1 cellular context compared by ENCODE assay signal in the genomic region with DNA sequence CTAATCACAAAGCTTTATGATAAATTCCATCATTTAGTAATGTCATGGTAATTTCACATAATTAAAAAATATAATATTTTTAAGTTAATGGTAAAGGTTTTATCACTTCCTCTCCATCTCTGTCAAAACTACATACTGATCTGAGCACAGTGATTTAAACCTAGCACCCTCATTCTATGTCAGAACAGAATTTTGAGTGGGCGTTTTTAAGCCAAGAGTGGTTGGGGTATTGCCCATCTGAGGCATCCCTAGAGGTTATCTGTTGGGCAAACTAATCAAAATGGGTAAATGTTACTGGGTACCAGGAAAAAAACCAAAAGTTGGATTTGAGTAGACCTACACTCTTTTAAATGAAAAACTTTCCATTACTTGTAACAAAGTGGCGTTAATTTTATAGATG.
A peak's percentile ranks its signal among the peaks of the same experiment; 100 is the strongest.
TF ChIP-seq lines count a peak whose summit lies in the region.

No MANE protein-coding gene starts in this region.

TF ChIP-seq in GM12878, 131 proteins besides CTCF, POLR2A, EP300 and RAD21 (continued from another document):
- TF ChIP-seq, protein P1, sequence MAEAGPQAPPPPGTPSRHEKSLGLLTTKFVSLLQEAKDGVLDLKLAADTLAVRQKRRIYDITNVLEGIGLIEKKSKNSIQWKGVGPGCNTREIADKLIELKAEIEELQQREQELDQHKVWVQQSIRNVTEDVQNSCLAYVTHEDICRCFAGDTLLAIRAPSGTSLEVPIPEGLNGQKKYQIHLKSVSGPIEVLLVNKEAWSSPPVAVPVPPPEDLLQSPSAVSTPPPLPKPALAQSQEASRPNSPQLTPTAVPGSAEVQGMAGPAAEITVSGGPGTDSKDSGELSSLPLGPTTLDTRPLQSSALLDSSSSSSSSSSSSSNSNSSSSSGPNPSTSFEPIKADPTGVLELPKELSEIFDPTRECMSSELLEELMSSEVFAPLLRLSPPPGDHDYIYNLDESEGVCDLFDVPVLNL (IDR thresholded peaks at IDR 0.05; ENCODE audit: low read depth, low read length) = no peak
- TF ChIP-seq, protein P2, sequence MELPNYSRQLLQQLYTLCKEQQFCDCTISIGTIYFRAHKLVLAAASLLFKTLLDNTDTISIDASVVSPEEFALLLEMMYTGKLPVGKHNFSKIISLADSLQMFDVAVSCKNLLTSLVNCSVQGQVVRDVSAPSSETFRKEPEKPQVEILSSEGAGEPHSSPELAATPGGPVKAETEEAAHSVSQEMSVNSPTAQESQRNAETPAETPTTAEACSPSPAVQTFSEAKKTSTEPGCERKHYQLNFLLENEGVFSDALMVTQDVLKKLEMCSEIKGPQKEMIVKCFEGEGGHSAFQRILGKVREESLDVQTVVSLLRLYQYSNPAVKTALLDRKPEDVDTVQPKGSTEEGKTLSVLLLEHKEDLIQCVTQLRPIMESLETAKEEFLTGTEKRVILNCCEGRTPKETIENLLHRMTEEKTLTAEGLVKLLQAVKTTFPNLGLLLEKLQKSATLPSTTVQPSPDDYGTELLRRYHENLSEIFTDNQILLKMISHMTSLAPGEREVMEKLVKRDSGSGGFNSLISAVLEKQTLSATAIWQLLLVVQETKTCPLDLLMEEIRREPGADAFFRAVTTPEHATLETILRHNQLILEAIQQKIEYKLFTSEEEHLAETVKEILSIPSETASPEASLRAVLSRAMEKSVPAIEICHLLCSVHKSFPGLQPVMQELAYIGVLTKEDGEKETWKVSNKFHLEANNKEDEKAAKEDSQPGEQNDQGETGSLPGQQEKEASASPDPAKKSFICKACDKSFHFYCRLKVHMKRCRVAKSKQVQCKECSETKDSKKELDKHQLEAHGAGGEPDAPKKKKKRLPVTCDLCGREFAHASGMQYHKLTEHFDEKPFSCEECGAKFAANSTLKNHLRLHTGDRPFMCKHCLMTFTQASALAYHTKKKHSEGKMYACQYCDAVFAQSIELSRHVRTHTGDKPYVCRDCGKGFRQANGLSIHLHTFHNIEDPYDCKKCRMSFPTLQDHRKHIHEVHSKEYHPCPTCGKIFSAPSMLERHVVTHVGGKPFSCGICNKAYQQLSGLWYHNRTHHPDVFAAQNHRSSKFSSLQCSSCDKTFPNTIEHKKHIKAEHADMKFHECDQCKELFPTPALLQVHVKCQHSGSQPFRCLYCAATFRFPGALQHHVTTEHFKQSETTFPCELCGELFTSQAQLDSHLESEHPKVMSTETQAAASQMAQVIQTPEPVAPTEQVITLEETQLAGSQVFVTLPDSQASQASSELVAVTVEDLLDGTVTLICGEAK (IDR thresholded peaks at IDR 0.05; ENCODE audit: borderline replicate concordance) = no peak
- TF ChIP-seq, protein P3, sequence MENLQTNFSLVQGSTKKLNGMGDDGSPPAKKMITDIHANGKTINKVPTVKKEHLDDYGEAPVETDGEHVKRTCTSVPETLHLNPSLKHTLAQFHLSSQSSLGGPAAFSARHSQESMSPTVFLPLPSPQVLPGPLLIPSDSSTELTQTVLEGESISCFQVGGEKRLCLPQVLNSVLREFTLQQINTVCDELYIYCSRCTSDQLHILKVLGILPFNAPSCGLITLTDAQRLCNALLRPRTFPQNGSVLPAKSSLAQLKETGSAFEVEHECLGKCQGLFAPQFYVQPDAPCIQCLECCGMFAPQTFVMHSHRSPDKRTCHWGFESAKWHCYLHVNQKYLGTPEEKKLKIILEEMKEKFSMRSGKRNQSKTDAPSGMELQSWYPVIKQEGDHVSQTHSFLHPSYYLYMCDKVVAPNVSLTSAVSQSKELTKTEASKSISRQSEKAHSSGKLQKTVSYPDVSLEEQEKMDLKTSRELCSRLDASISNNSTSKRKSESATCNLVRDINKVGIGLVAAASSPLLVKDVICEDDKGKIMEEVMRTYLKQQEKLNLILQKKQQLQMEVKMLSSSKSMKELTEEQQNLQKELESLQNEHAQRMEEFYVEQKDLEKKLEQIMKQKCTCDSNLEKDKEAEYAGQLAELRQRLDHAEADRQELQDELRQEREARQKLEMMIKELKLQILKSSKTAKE (IDR thresholded peaks at IDR 0.05; ENCODE audit: low read depth, poor library complexity, severe bottlenecking) = peak; percentile 44
- TF ChIP-seq, protein P4, sequence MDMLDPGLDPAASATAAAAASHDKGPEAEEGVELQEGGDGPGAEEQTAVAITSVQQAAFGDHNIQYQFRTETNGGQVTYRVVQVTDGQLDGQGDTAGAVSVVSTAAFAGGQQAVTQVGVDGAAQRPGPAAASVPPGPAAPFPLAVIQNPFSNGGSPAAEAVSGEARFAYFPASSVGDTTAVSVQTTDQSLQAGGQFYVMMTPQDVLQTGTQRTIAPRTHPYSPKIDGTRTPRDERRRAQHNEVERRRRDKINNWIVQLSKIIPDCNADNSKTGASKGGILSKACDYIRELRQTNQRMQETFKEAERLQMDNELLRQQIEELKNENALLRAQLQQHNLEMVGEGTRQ (IDR thresholded peaks at IDR 0.05; ENCODE audit: borderline replicate concordance, low read depth, low read length) = no peak
- peak in 1 of 2 experiments; percentile 83; a peak in 1 of 3 replicates for TF ChIP-seq EGR1 (IDR thresholded peaks at IDR 0.05; ENCODE audit: borderline replicate concordance in 1 of 2, low read depth in 2 of 2, low read length in 2 of 2)
- TF ChIP-seq MEF2B (IDR thresholded peaks at IDR 0.05; ENCODE audit: partially characterized antibody, poor library complexity, severe bottlenecking) = peak; percentile 48
- TF ChIP-seq GATAD2B (conservative IDR thresholded peaks at IDR 0.05; ENCODE audit: low read depth) = no peak
- TF ChIP-seq, protein P5, sequence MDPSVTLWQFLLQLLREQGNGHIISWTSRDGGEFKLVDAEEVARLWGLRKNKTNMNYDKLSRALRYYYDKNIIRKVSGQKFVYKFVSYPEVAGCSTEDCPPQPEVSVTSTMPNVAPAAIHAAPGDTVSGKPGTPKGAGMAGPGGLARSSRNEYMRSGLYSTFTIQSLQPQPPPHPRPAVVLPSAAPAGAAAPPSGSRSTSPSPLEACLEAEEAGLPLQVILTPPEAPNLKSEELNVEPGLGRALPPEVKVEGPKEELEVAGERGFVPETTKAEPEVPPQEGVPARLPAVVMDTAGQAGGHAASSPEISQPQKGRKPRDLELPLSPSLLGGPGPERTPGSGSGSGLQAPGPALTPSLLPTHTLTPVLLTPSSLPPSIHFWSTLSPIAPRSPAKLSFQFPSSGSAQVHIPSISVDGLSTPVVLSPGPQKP (IDR thresholded peaks at IDR 0.05; ENCODE audit: low read depth, low read length) = no peak
- TF ChIP-seq ZNF384 (IDR thresholded peaks at IDR 0.05; ENCODE audit: borderline replicate concordance, low read depth, low read length) = no peak
- TF ChIP-seq FOS (IDR thresholded peaks at IDR 0.05; ENCODE audit: borderline replicate concordance, extremely low read depth, insufficient read length) = no peak
- peak; percentile 53; the same call in 1 of the 2 replicates for TF ChIP-seq SPI1 (IDR thresholded peaks at IDR 0.05; ENCODE audit: borderline replicate concordance, insufficient read depth, low read depth, low read length)
- TF ChIP-seq, protein P6, sequence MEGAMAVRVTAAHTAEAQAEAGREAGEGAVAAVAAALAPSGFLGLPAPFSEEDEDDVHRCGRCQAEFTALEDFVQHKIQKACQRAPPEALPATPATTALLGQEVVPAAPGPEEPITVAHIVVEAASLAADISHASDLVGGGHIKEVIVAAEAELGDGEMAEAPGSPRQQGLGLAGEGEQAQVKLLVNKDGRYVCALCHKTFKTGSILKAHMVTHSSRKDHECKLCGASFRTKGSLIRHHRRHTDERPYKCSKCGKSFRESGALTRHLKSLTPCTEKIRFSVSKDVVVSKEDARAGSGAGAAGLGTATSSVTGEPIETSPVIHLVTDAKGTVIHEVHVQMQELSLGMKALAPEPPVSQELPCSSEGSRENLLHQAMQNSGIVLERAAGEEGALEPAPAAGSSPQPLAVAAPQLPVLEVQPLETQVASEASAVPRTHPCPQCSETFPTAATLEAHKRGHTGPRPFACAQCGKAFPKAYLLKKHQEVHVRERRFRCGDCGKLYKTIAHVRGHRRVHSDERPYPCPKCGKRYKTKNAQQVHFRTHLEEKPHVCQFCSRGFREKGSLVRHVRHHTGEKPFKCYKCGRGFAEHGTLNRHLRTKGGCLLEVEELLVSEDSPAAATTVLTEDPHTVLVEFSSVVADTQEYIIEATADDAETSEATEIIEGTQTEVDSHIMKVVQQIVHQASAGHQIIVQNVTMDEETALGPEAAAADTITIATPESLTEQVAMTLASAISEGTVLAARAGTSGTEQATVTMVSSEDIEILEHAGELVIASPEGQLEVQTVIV (IDR thresholded peaks at IDR 0.05; ENCODE audit: borderline replicate concordance, partially characterized antibody) = no peak
- TF ChIP-seq PAX8 (IDR thresholded peaks at IDR 0.05) = no peak
- TF ChIP-seq ATF7 (IDR thresholded peaks at IDR 0.05; ENCODE audit: low read depth) = 0 out of 2 replicates have a peak, but pooled peaks have one; percentile 16
- no peak for TF ChIP-seq NFXL1 (IDR thresholded peaks at IDR 0.05; ENCODE audit: borderline replicate concordance)
- TF ChIP-seq EED (IDR thresholded peaks at IDR 0.05; ENCODE audit: low read depth) = peak; percentile 53; the same call in 1 of the 2 replicates
- 0 out of 2 replicates have a peak, but pooled peaks have one; percentile 26 for TF ChIP-seq TCF7 (IDR thresholded peaks at IDR 0.05; ENCODE audit: borderline replicate concordance)
- TF ChIP-seq MYC (IDR thresholded peaks at IDR 0.05; ENCODE audit: insufficient read depth, insufficient read length, insufficient replicate concordance, low read length, severe bottlenecking) = no peak
- peak in 1 of 2 experiments; percentile 56; a peak in 1 of 4 replicates for TF ChIP-seq SRF (IDR thresholded peaks at IDR 0.05; ENCODE audit: low read depth in 2 of 2, low read length in 2 of 2)
- TF ChIP-seq SIX5 (IDR thresholded peaks at IDR 0.05; ENCODE audit: low read depth, low read length, severe bottlenecking) = no peak
- peak; percentile 55; the same call in 1 of the 2 replicates for TF ChIP-seq ZBED1 (IDR thresholded peaks at IDR 0.05; ENCODE audit: borderline replicate concordance)
- no peak for TF ChIP-seq TARDBP (IDR thresholded peaks at IDR 0.05; ENCODE audit: borderline replicate concordance)
- TF ChIP-seq NBN (IDR thresholded peaks at IDR 0.05) = 0 out of 2 replicates have a peak, but pooled peaks have one; percentile 18
- TF ChIP-seq CEBPB (IDR thresholded peaks at IDR 0.05; ENCODE audit: borderline replicate concordance in 1 of 2, low read depth in 2 of 2, low read length in 2 of 2) = 0 out of 4 replicates have a peak, but pooled peaks of 1 of the 2 experiments have one; percentile 45
TF ChIP-seq in GM12878: peak in this region for 38.
